Comparison of ENCODE assay signal across 25 cellular contexts in genomic region chr2:27054721-27055120, GRCh38.
"Had no signal": no experiment of that assay in that cellular context is flagged by ENCODE, and none has a peak within 500 bp of the region (broad histone marks: within the 10 kb centered on the region; RNA-seq: fewer than 3 reads in every experiment).

No MANE protein-coding gene starts in this region.

- H3K27me3 Mint-ChIP-seq: activated naive CD8-positive, alpha-beta T cell had no signal

- H3K4me3 Mint-ChIP-seq: activated CD4-positive, alpha-beta T cell treated with anti-CD3 and anti-CD28 coated beads, Interleukin-2, amount 10 ng/mL, durations not matched to agents 24 days and 14 days; activated CD8-positive, alpha-beta T cell treated with anti-CD3 and anti-CD28 coated beads, Interleukin-2, amount 10 ng/mL, durations not matched to agents 7 days and 5 days; activated naive CD8-positive, alpha-beta T cell treated with anti-CD3 and anti-CD28 coated beads, Interleukin-2, amount 50 U/mL, for 24 hours; activated T-cell treated with anti-CD3 and anti-CD28 coated beads, Interleukin-2, amount 50 U/mL, for 24 hours; T-helper 1 cell treated with Interleukin-12 subunit alpha and Interleukin-12 subunit beta and Interleukin-4 antibody, amounts not matched to agents 30 μg/mL and 1 μg/mL, for 36 hours; T-helper 2 cell treated with Interferon-gamma antibody and Interleukin-4, amounts not matched to agents 5 μg/mL and 100 μg/mL, for 36 hours had no signal

- H3K27ac Mint-ChIP-seq: activated CD4-positive, alpha-beta T cell treated with anti-CD3 and anti-CD28 coated beads, Interleukin-2, amount 10 ng/mL, durations not matched to agents 24 days and 14 days; activated naive CD8-positive, alpha-beta T cell treated with anti-CD3 and anti-CD28 coated beads, Interleukin-2, amount 50 U/mL, for 24 hours; activated T-cell treated with anti-CD3 and anti-CD28 coated beads, Interleukin-2, amount 50 U/mL, for 24 hours; activated T-helper 2 cell treated with anti-CD3 and anti-CD28 coated beads, Interferon-gamma antibody, Interleukin-2, Interleukin-4, amounts not matched to agents 10 μg/mL and 5 μg/mL and 100 μg/mL, durations not matched to agents 14 hours and 24 hours and 36 hours; T-helper 1 cell treated with Interleukin-12 subunit alpha and Interleukin-12 subunit beta and Interleukin-4 antibody, amounts not matched to agents 30 μg/mL and 1 μg/mL, for 36 hours; T-helper 2 cell treated with Interferon-gamma antibody and Interleukin-4, amounts not matched to agents 5 μg/mL and 100 μg/mL, for 36 hours had no signal

- H3K36me3 Mint-ChIP-seq: activated naive CD8-positive, alpha-beta T cell had no signal

- H3K9me3 Mint-ChIP-seq: activated T-cell treated with anti-CD3 and anti-CD28 coated beads, Interleukin-2, amount 50 U/mL, for 24 hours; activated T-helper 2 cell treated with anti-CD3 and anti-CD28 coated beads, Interferon-gamma antibody, Interleukin-2, Interleukin-4, amounts not matched to agents 10 μg/mL and 5 μg/mL and 100 μg/mL, durations not matched to agents 14 hours and 24 hours and 36 hours; T-helper 2 cell treated with Interferon-gamma antibody and Interleukin-4, amounts not matched to agents 5 μg/mL and 100 μg/mL, for 36 hours had no signal

- ATAC-seq: activated CD8-positive, alpha-beta T cell treated with anti-CD3 and anti-CD28 coated beads, Interleukin-2, amount 10 ng/mL, durations not matched to agents 7 days and 5 days; activated naive CD8-positive, alpha-beta T cell treated with anti-CD3 and anti-CD28 coated beads, Interleukin-2, amount 50 U/mL, for 24 hours; Panc1 had no signal

- DNase-seq: activated CD4-positive, alpha-beta T cell treated with anti-CD3 and anti-CD28 coated beads, Interleukin-2, amount 10 ng/mL, durations not matched to agents 24 days and 14 days; activated CD4-positive, alpha-beta T cell treated with anti-CD3 and anti-CD28 coated beads, Interleukin-2, amount 50 U/mL, for 4 hours; activated CD8-positive, alpha-beta T cell treated with anti-CD3 and anti-CD28 coated beads, Interleukin-2, amount 10 ng/mL, durations not matched to agents 7 days and 5 days; activated gamma-delta T cell; activated naive CD4-positive, alpha-beta T cell treated with Interleukin-2 at 50 U/mL for 16 hours; activated naive CD8-positive, alpha-beta T cell treated with anti-CD3 and anti-CD28 coated beads, Interleukin-2, amount 50 U/mL, for 24 hours; activated T-cell treated with anti-CD3 and anti-CD28 coated beads, Interleukin-2, amount 50 U/mL, for 24 hours; anterior cingulate cortex; brain microvascular endothelial cell; Karpas-422; KBM-7; NCI-H1105; NCI-H1417 treated with DMSO at 0.1 percent for 48 hours; NCI-H187 treated with DMSO at 0.1 percent for 48 hours; NCI-H2081; NCI-H226; NCI-H446 treated with DMSO at 0.1 percent for 48 hours; NCI-H524 treated with DMSO at 0.1 percent for 48 hours; SHP77 treated with DMSO at 0.1 percent for 48 hours; SK-N-SH had no signal
